In genomic region chr20:15475483-15475882, GRCh38 we compare ENCODE assay signal across 9 cellular contexts.
DNase-seq lines count a peak whose midpoint lies in the region; ATAC-seq and TF ChIP-seq lines count a peak whose summit lies in the region.
"Had no signal": no experiment of that assay in that cellular context is flagged by ENCODE, and none has a peak within 500 bp of the region (broad histone marks: within the 10 kb centered on the region; RNA-seq: fewer than 3 reads in every experiment).

No MANE protein-coding gene starts in this region.

- H3K4me1 ChIP-seq in mucosa of descending colon (ENCODE audit: low read depth), result no peaks in the 10 kb centered on the region

- no peak overlapping the region for H3K4me3 ChIP-seq in mucosa of descending colon

- no peaks in the 10 kb centered on the region for H3K36me3 ChIP-seq in mucosa of descending colon (ENCODE audit: low read depth)

- DNase-seq in DMS153 (lab: John Stamatoyannopoulos, UW) (peak; percentile 84), SHP77 (lab: John Stamatoyannopoulos, UW) (peak; percentile 77 to 84), mucosa of descending colon (peak; percentile 49 to 61 (median 54)), HT-29 (ENCODE audit: low spot score) (no peak)
- DNase-seq: GDM1 had no signal

- ATAC-seq in HG03442 (IDR thresholded peaks at IDR 0.05; ENCODE audit: unreplicated experiment), result peak; percentile 76
- ATAC-seq in mucosa of descending colon, result peak; percentile 83
- no peak for ATAC-seq in GM19455 (IDR thresholded peaks at IDR 0.05; ENCODE audit: unreplicated experiment)
- ATAC-seq in HG03460 (IDR thresholded peaks at IDR 0.05; ENCODE audit: unreplicated experiment), result no peak
- ATAC-seq in HG03097 (IDR thresholded peaks at IDR 0.05; ENCODE audit: low FRiP score, unreplicated experiment), result no peak

- TF ChIP-seq CTCF in mucosa of descending colon (IDR thresholded peaks at IDR 0.05), result no peak

- intact Hi-C loops in mucosa of descending colon (cut with DNase I, micrococcal nuclease), result no loop called here

- H3K9me3 ChIP-seq in mucosa of descending colon, result no peaks in the 10 kb centered on the region

Comparison
In these comparisons a context has a peak if more than half of its experiments do, and no peak if none do; other contexts are left out.
1. ATAC-seq: peak in HG03442 (single experiment) and mucosa of descending colon (single experiment); none in GM19455 (single experiment), HG03460 (single experiment) and HG03097 (single experiment).